1 cellular context compared by ENCODE assay signal in the genomic region with DNA sequence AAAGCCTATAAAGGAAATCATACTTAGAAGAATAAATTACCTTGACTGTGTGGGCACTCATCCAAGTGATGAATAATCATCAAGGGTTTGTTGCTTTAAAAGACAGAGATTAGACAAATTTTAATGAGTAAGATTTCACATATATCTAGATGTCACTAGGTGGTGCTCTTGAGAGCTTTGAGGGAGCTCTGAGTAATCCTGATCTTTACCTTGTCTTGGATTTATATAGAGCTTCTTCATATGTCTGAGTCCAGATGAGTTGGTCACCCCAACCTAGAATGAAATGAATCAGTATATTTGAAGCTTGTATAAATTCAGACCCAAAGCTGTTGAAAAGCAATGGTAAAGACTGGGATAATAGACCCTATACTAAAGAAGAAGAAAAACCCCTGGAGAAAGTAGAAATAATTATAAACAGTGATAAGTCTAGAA.
TF ChIP-seq lines count a peak whose summit lies in the region.

No MANE protein-coding gene starts in this region.

TF ChIP-seq in neural cell, 6 proteins besides CTCF, POLR2A, EP300 and RAD21 (continued from another document):
- TF ChIP-seq, protein P1, sequence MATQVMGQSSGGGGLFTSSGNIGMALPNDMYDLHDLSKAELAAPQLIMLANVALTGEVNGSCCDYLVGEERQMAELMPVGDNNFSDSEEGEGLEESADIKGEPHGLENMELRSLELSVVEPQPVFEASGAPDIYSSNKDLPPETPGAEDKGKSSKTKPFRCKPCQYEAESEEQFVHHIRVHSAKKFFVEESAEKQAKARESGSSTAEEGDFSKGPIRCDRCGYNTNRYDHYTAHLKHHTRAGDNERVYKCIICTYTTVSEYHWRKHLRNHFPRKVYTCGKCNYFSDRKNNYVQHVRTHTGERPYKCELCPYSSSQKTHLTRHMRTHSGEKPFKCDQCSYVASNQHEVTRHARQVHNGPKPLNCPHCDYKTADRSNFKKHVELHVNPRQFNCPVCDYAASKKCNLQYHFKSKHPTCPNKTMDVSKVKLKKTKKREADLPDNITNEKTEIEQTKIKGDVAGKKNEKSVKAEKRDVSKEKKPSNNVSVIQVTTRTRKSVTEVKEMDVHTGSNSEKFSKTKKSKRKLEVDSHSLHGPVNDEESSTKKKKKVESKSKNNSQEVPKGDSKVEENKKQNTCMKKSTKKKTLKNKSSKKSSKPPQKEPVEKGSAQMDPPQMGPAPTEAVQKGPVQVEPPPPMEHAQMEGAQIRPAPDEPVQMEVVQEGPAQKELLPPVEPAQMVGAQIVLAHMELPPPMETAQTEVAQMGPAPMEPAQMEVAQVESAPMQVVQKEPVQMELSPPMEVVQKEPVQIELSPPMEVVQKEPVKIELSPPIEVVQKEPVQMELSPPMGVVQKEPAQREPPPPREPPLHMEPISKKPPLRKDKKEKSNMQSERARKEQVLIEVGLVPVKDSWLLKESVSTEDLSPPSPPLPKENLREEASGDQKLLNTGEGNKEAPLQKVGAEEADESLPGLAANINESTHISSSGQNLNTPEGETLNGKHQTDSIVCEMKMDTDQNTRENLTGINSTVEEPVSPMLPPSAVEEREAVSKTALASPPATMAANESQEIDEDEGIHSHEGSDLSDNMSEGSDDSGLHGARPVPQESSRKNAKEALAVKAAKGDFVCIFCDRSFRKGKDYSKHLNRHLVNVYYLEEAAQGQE (IDR thresholded peaks at IDR 0.05; ENCODE audit: borderline replicate concordance) = no peak
